Comparison of ENCODE assay signal across 24 cellular contexts in the genomic region with DNA sequence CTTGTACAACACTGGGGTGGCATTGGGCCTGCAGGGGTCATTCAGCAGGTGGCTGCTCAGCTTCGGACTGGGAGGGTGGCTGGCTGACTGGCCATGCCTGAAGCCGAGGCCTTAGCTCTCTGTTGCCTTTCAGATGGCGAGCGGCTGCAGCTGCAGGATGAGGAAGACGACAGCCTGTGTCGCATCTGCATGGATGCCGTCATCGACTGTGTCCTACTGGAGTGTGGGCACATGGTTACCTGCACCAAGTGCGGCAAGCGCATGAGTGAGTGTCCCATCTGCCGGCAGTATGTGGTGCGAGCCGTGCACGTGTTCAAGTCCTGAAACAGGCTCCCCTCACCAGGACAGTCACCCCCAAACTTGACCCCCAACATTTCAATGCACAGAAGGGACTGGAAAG. TPM values are rescaled to one million over a fixed set of nuclear protein-coding genes. Genes with fewer than 3 reads are reported as not detected.
A peak's percentile ranks its signal among the peaks of the same experiment; 100 is the strongest.
DNase-seq lines count a peak whose midpoint lies in the region; ATAC-seq and TF ChIP-seq lines count a peak whose summit lies in the region.
"Had no signal": no experiment of that assay in that cellular context is flagged by ENCODE, and none has a peak within 500 bp of the region (broad histone marks: within the 10 kb centered on the region; RNA-seq: fewer than 3 reads in every experiment).

No MANE protein-coding gene starts in this region.

- TF ChIP-seq CTCF in dorsolateral prefrontal cortex (IDR thresholded peaks at IDR 0.05 in 54 of 56, conservative IDR thresholded peaks at IDR 0.05 in 2 of 56; ENCODE audit: low read depth in 1 of 56, partially characterized antibody in 56 of 56) (no peak), nephron progenitor cell (IDR thresholded peaks at IDR 0.05) (no peak), tibial artery (IDR thresholded peaks at IDR 0.05) (no peak)

- peak in 5 of 10 donors; percentile 33 to 67 (median 60) for DNase-seq in dorsolateral prefrontal cortex
- no peak for DNase-seq in nephron progenitor cell
- DNase-seq in AG08396 (ENCODE audit: low spot score) = no peak
- DNase-seq in tibial artery = no peak
- DNase-seq: activated naive CD4-positive, alpha-beta T cell; activated T-cell treated with anti-CD3 and anti-CD28 coated beads for 4 hours; CD4-positive, CD25-positive, alpha-beta regulatory T cell; colonic mucosa; GF-D8; glutamatergic neuron; left colon; mesendoderm; naive thymus-derived CD8-positive, alpha-beta T cell; NCI-H1417; NCI-H2107; NCI-H510A treated with DMSO at 0.1 percent for 48 hours; testis; WERI-Rb-1 had no signal

- H3K36me3 ChIP-seq in BLaER1 = peaks cover 95% of the 10 kb centered on the region
- peaks cover 59 to 90% (median 72%) of the 10 kb centered on the region in 3 donors for H3K36me3 ChIP-seq in tibial artery

- peak; percentile 13 for TF ChIP-seq POLR2A in GM19099 (IDR thresholded peaks at IDR 0.05; ENCODE audit: extremely low read depth, insufficient read length, low read depth)

- H3K9me3 Mint-ChIP-seq in nephron progenitor cell = no peaks in the 10 kb centered on the region
- H3K9me3 Mint-ChIP-seq: CD4-positive, CD25-positive, alpha-beta regulatory T cell; naive thymus-derived CD8-positive, alpha-beta T cell had no signal

- no peaks in the 10 kb centered on the region for H3K9me3 ChIP-seq in BLaER1
- H3K9me3 ChIP-seq in tibial artery = no peaks in the 10 kb centered on the region
- H3K9me3 ChIP-seq: adrenal gland, colonic mucosa, testis had no signal

- H3K27ac Mint-ChIP-seq in nephron progenitor cell = peak overlapping the region; percentile 78
- H3K27ac Mint-ChIP-seq: CD4-positive, CD25-positive, alpha-beta regulatory T cell had no signal

- H4K20me1 ChIP-seq in BLaER1 = peaks cover 8% of the 10 kb centered on the region; the same call in 1 of the 2 replicates

- H3K4me1 Mint-ChIP-seq in nephron progenitor cell = no peaks in the 10 kb centered on the region

- H3K9ac ChIP-seq in BLaER1 = no peak overlapping the region

- peak overlapping the region; percentile 76; the same call in 1 of the 2 replicates for H3K27ac ChIP-seq in BLaER1
- H3K27ac ChIP-seq in dorsolateral prefrontal cortex = peak overlapping the region in 50 of 59 donors; percentile 8 to 84 (median 54)
- no peak overlapping the region for H3K27ac ChIP-seq in tibial artery
- H3K27ac ChIP-seq: adrenal gland, colonic mucosa, SK-N-MC, testis, WERI-Rb-1 had no signal

- no peak for ATAC-seq in GM21360 (IDR thresholded peaks at IDR 0.05; ENCODE audit: unreplicated experiment)
- ATAC-seq in GM21526 (IDR thresholded peaks at IDR 0.05; ENCODE audit: low FRiP score, unreplicated experiment) = no peak
- ATAC-seq: left colon; naive thymus-derived CD8-positive, alpha-beta T cell had no signal

- H3K4me1 ChIP-seq in BLaER1 = peaks cover 42% of the 10 kb centered on the region
- no peaks in the 10 kb centered on the region for H3K4me1 ChIP-seq in tibial artery
- H3K4me1 ChIP-seq: colonic mucosa, testis had no signal

- H3K4me2 ChIP-seq in BLaER1 = no peak overlapping the region

- H3K4me3 ChIP-seq in BLaER1 (no peak overlapping the region), dorsolateral prefrontal cortex (no peak overlapping the region), tibial artery (no peak overlapping the region)
- H3K4me3 ChIP-seq: adrenal gland, colonic mucosa, SK-N-MC, testis had no signal

- peaks cover 80% of the 10 kb centered on the region for H3K36me3 Mint-ChIP-seq in nephron progenitor cell (ENCODE audit: low read depth)

- H3K27me3 ChIP-seq in BLaER1 = no peaks in the 10 kb centered on the region
- H3K27me3 ChIP-seq in dorsolateral prefrontal cortex = no peaks in the 10 kb centered on the region
- no peaks in the 10 kb centered on the region for H3K27me3 ChIP-seq in tibial artery
- H3K27me3 ChIP-seq: adrenal gland, colonic mucosa, testis had no signal

- no peak overlapping the region for H3K4me3 Mint-ChIP-seq in nephron progenitor cell
- H3K4me3 Mint-ChIP-seq: CD4-positive, CD25-positive, alpha-beta regulatory T cell; naive thymus-derived CD8-positive, alpha-beta T cell had no signal

- intact Hi-C loops in dorsolateral prefrontal cortex (cut with DNase I) = no loop called here
- intact Hi-C loops in tibial artery (cut with DNase I; ENCODE audit: low total_unique reads) = no loop called here

- H3K27me3 Mint-ChIP-seq in nephron progenitor cell (ENCODE audit: low read depth, poor library complexity) = no peaks in the 10 kb centered on the region
- H3K27me3 Mint-ChIP-seq: CD4-positive, CD25-positive, alpha-beta regulatory T cell; naive thymus-derived CD8-positive, alpha-beta T cell had no signal

RNA-seq across cellular contexts. Expression of a gene that starts 23.3 kb away (rescaled TPM):
- 10 to 100 TPM; 45.5 to 82.8 (median 62.9) TPM for total RNA-seq in dorsolateral prefrontal cortex

Comparison
In these comparisons a context has a peak if more than half of its experiments do, and no peak if none do; other contexts are left out.
1. H3K27ac ChIP-seq: peak in BLaER1 (single experiment) and dorsolateral prefrontal cortex (50 of 59); none in tibial artery (0 of 2).